In genomic region chr3:161413855-161414210, GRCh38 we compare ENCODE assay signal across 18 cellular contexts. TPM values are rescaled to one million over a fixed set of nuclear protein-coding genes. Genes with fewer than 3 reads are reported as not detected.
DNase-seq lines count a peak whose midpoint lies in the region; ATAC-seq and TF ChIP-seq lines count a peak whose summit lies in the region.
"Had no signal": no experiment of that assay in that cellular context is flagged by ENCODE, and none has a peak within 500 bp of the region (broad histone marks: within the 10 kb centered on the region; RNA-seq: fewer than 3 reads in every experiment).

No MANE protein-coding gene starts in this region.

- DNase-seq in neural progenitor cell (ENCODE audit: low spot score) (no peak), A172 (ENCODE audit: low spot score) (no peak), tibial artery (no peak), NCI-H510A treated with DMSO at 0.1 percent for 48 hours (lab: John Stamatoyannopoulos, UW) (no peak)
- DNase-seq: activated CD4-positive, CD25-positive, alpha-beta regulatory T cell; activated CD8-positive, alpha-beta memory T cell treated with anti-CD3 and anti-CD28 coated beads for 24 hours; CD4-positive, alpha-beta memory T cell; cerebellar nuclear complex; DND-41; NK-92 treated with Interleukin-12 subunit alpha and Interleukin-12 subunit beta, amount 100 ng/mL, for 24 hours; SHP77; stimulated activated CD4-positive, alpha-beta T cell treated with anti-CD3 and anti-CD28 coated beads, Interleukin-15, amount 100 ng/mL, for 24 hours had no signal

- H3K27ac ChIP-seq in 22Rv1 = peak overlapping the region; percentile 69; the same call in 1 of the 2 replicates
- no peak overlapping the region for H3K27ac ChIP-seq in neural progenitor cell
- H3K27ac ChIP-seq in tibial artery = no peak overlapping the region

- H3K27me3 ChIP-seq in neural progenitor cell (no peaks in the 10 kb centered on the region), tibial artery (no peaks in the 10 kb centered on the region)

- no peaks in the 10 kb centered on the region for H3K9me3 Mint-ChIP-seq in neural progenitor cell

- TF ChIP-seq CTCF in 22Rv1 (IDR thresholded peaks at IDR 0.05) (no peak), neural progenitor cell (IDR thresholded peaks at IDR 0.05) (no peak), tibial artery (IDR thresholded peaks at IDR 0.05) (no peak)

- peaks cover 4% of the 10 kb centered on the region for H3K4me1 ChIP-seq in neural progenitor cell
- peaks cover 0 to 35% (median 23%) of the 10 kb centered on the region in 4 donors for H3K4me1 ChIP-seq in tibial artery

- H3F3A ChIP-seq in neural progenitor cell (ENCODE audit: low read depth) = no peaks in the 10 kb centered on the region

- no peaks in the 10 kb centered on the region for H4K20me1 ChIP-seq in neural progenitor cell (ENCODE audit: low read depth)

- H3K4me3 Mint-ChIP-seq in neural progenitor cell = no peak overlapping the region
- H3K4me3 Mint-ChIP-seq: CD4-positive, alpha-beta memory T cell; nephron had no signal

- H3K36me3 Mint-ChIP-seq in neural progenitor cell = no peaks in the 10 kb centered on the region

- no peak overlapping the region for H3K4me3 ChIP-seq in neural progenitor cell
- H3K4me3 ChIP-seq in tibial artery = no peak overlapping the region

- no peaks in the 10 kb centered on the region for H3K79me2 ChIP-seq in neural progenitor cell (ENCODE audit: low read depth)

- H3K36me3 ChIP-seq in neural progenitor cell (no peaks in the 10 kb centered on the region), tibial artery (no peaks in the 10 kb centered on the region)

- peaks cover 5% of the 10 kb centered on the region for H3K4me1 Mint-ChIP-seq in neural progenitor cell

- ATAC-seq in GM19395 (IDR thresholded peaks at IDR 0.05; ENCODE audit: unreplicated experiment) (peak; percentile 55), HG02642 (IDR thresholded peaks at IDR 0.05; ENCODE audit: poor library complexity, unreplicated experiment) (peak; percentile 58), HG03439 (IDR thresholded peaks at IDR 0.05; ENCODE audit: unreplicated experiment) (peak; percentile 63)

- H3K9me3 ChIP-seq in neural progenitor cell (ENCODE audit: low read depth) (no peaks in the 10 kb centered on the region), tibial artery (no peaks in the 10 kb centered on the region)

- intact Hi-C loops in tibial artery (cut with DNase I; ENCODE audit: low total_unique reads) = no loop called here

- H3K27me3 Mint-ChIP-seq in neural progenitor cell (ENCODE audit: insufficient read depth, low read depth) = no peaks in the 10 kb centered on the region

- H3K27ac Mint-ChIP-seq in neural progenitor cell = no peak overlapping the region
- H3K27ac Mint-ChIP-seq: CD4-positive, alpha-beta memory T cell had no signal

- H3K4me2 ChIP-seq in neural progenitor cell = no peak overlapping the region

- H3K9ac ChIP-seq in neural progenitor cell = no peak overlapping the region

- no peak overlapping the region for H2AFZ ChIP-seq in neural progenitor cell (replicated peaks)

RNA-seq across cellular contexts. Expression of gene SPTSSB, which starts 42.5 kb away (rescaled TPM):
- total RNA-seq in neural progenitor cell (ENCODE audit: low replicate concordance) = 1.1 and 1.2 TPM in 2 replicates
- total RNA-seq in A172 (2014; rRNA removed; shearing (Covaris generic)) = not detected in 2 replicates
- total RNA-seq: CD4-positive, alpha-beta memory T cell; T-helper 1 cell treated with Interleukin-12 subunit alpha and Interleukin-12 subunit beta and Interleukin-4 antibody, amounts not matched to agents 30 ng/mL and 1 ng/mL, for 36 hours had no signal
